In the genomic region with DNA sequence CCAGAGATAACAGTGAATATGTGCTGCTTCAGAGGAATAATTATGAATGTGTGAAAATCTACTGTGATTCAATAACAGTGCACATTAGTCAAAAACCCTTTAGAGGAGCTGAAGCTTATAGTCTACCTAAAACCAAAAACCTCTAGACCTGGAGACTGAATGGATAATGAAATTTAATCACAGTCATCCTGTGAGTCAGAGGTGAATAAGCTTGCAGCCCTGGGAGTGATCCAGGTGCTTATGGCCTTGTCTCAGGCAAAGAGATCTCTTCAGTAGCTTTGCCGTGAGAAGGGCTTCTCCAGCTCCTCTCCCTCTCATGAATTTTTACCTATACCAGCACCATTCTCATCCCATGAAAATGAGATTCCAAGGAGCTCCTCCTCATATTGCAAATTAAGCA, we compare ENCODE assay signal across 16 cellular contexts.
DNase-seq lines count a peak whose midpoint lies in the region; ATAC-seq and TF ChIP-seq lines count a peak whose summit lies in the region.
"Had no signal": no experiment of that assay in that cellular context is flagged by ENCODE, and none has a peak within 500 bp of the region (broad histone marks: within the 10 kb centered on the region; RNA-seq: fewer than 3 reads in every experiment).

No MANE protein-coding gene starts in this region.

- H3K9me3 ChIP-seq in RWPE2 (ENCODE audit: severe bottlenecking) (no peaks in the 10 kb centered on the region), right atrium auricular region (no peaks in the 10 kb centered on the region)
- H3K9me3 ChIP-seq: mucosa of descending colon had no signal

- H3K4me3 ChIP-seq in RWPE2 (ENCODE audit: severe bottlenecking) (no peak overlapping the region), fibroblast of pulmonary artery (replicated peaks; ENCODE audit: low read depth, low read length) (no peak overlapping the region), right atrium auricular region (no peak overlapping the region)
- H3K4me3 ChIP-seq: mucosa of descending colon had no signal

- peak overlapping the region; percentile 56 for H3K27ac ChIP-seq in RWPE2 (ENCODE audit: poor library complexity, severe bottlenecking)
- no peak overlapping the region for H3K27ac ChIP-seq in right atrium auricular region

- no peaks in the 10 kb centered on the region for H3K27me3 ChIP-seq in RWPE2 (ENCODE audit: insufficient read depth, poor library complexity, severe bottlenecking)
- H3K27me3 ChIP-seq in right atrium auricular region = no peaks in the 10 kb centered on the region

- TF ChIP-seq CTCF in RWPE2 (IDR thresholded peaks at IDR 0.05; ENCODE audit: poor library complexity, severe bottlenecking) = no peak
- no peak for TF ChIP-seq CTCF in fibroblast of pulmonary artery (IDR thresholded peaks at IDR 0.05; ENCODE audit: low read length, missing control alignments)
- TF ChIP-seq CTCF in right atrium auricular region (IDR thresholded peaks at IDR 0.05) = no peak

- peak; percentile 97 for ATAC-seq in RWPE2 (ENCODE audit: low read depth)
- no peak for ATAC-seq in HG03280 (IDR thresholded peaks at IDR 0.05; ENCODE audit: unreplicated experiment)
- no peak for ATAC-seq in GM18502 (IDR thresholded peaks at IDR 0.05; ENCODE audit: poor library complexity, unreplicated experiment)
- ATAC-seq in GM18505 (IDR thresholded peaks at IDR 0.05; ENCODE audit: unreplicated experiment) = no peak
- ATAC-seq: mucosa of descending colon had no signal

- 0 out of 2 replicates have a peak, but pooled peaks have one; percentile 13 for TF ChIP-seq EP300 in Ishikawa (IDR thresholded peaks at IDR 0.05; ENCODE audit: borderline replicate concordance)

- no peak for TF ChIP-seq POLR2A in GM18505 (IDR thresholded peaks at IDR 0.05; ENCODE audit: borderline replicate concordance, extremely low read depth, insufficient read depth, insufficient read length)

- H3K36me3 ChIP-seq in RWPE2 (ENCODE audit: low read depth) = no peaks in the 10 kb centered on the region
- no peaks in the 10 kb centered on the region for H3K36me3 ChIP-seq in right atrium auricular region

- DNase-seq in AG08396 (ENCODE audit: low spot score) = peak; percentile 15
- no peak for DNase-seq in RWPE2 (ENCODE audit: low spot score)
- peak; percentile 46 for DNase-seq in fibroblast of pulmonary artery (ENCODE audit: low read depth)
- no peak for DNase-seq in right atrium auricular region (ENCODE audit: low spot score)
- DNase-seq: activated CD8-positive, alpha-beta memory T cell treated with anti-CD3 and anti-CD28 coated beads for 24 hours; activated naive CD4-positive, alpha-beta T cell; AML-193; H7; mucosa of descending colon; NCI-H526 treated with DMSO at 0.1 percent for 48 hours; SHP77; stimulated activated CD4-positive, alpha-beta T cell treated with anti-CD3 and anti-CD28 coated beads, Interleukin-2, amount 100 ng/mL, for 24 hours had no signal

- H3K4me1 ChIP-seq in RWPE2 (ENCODE audit: insufficient read depth, poor library complexity, severe bottlenecking) (peaks cover 8% of the 10 kb centered on the region), right atrium auricular region (no peaks in the 10 kb centered on the region)

- no peak for TF ChIP-seq RAD21 in Ishikawa (IDR thresholded peaks at IDR 0.05; ENCODE audit: low read depth)

TF ChIP-seq in Ishikawa, 13 proteins besides CTCF, POLR2A, EP300 and RAD21:
- TF ChIP-seq CREB1 (IDR thresholded peaks at IDR 0.05; ENCODE audit: low read depth) = no peak
- TF ChIP-seq TCF12 (IDR thresholded peaks at IDR 0.05; ENCODE audit: low read depth) = no peak
- TF ChIP-seq, protein P1, sequence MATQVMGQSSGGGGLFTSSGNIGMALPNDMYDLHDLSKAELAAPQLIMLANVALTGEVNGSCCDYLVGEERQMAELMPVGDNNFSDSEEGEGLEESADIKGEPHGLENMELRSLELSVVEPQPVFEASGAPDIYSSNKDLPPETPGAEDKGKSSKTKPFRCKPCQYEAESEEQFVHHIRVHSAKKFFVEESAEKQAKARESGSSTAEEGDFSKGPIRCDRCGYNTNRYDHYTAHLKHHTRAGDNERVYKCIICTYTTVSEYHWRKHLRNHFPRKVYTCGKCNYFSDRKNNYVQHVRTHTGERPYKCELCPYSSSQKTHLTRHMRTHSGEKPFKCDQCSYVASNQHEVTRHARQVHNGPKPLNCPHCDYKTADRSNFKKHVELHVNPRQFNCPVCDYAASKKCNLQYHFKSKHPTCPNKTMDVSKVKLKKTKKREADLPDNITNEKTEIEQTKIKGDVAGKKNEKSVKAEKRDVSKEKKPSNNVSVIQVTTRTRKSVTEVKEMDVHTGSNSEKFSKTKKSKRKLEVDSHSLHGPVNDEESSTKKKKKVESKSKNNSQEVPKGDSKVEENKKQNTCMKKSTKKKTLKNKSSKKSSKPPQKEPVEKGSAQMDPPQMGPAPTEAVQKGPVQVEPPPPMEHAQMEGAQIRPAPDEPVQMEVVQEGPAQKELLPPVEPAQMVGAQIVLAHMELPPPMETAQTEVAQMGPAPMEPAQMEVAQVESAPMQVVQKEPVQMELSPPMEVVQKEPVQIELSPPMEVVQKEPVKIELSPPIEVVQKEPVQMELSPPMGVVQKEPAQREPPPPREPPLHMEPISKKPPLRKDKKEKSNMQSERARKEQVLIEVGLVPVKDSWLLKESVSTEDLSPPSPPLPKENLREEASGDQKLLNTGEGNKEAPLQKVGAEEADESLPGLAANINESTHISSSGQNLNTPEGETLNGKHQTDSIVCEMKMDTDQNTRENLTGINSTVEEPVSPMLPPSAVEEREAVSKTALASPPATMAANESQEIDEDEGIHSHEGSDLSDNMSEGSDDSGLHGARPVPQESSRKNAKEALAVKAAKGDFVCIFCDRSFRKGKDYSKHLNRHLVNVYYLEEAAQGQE (IDR thresholded peaks at IDR 0.05; ENCODE audit: low read depth) = no peak
- no peak for TF ChIP-seq USF1 (IDR thresholded peaks at IDR 0.05)
- no peak for TF ChIP-seq NFIC (IDR thresholded peaks at IDR 0.05)
- no peak for TF ChIP-seq EGR1 (IDR thresholded peaks at IDR 0.05)
- no peak for TF ChIP-seq FOXM1 (IDR thresholded peaks at IDR 0.05; ENCODE audit: borderline replicate concordance, low read depth)
- no peak for TF ChIP-seq TEAD4 (IDR thresholded peaks at IDR 0.05)
- TF ChIP-seq ZBTB7A (IDR thresholded peaks at IDR 0.05; ENCODE audit: low read depth) = no peak
- no peak for TF ChIP-seq YY1 (IDR thresholded peaks at IDR 0.05; ENCODE audit: low read depth)
- no peak for TF ChIP-seq CEBPB (IDR thresholded peaks at IDR 0.05)
- TF ChIP-seq MAX (IDR thresholded peaks at IDR 0.05) = no peak
- no peak for TF ChIP-seq TAF1 (IDR thresholded peaks at IDR 0.05; ENCODE audit: low read depth)

Comparison
In these comparisons a context has a peak if more than half of its experiments do, and no peak if none do; other contexts are left out.
1. DNase-seq: peak in AG08396 (single experiment) and fibroblast of pulmonary artery (single experiment); none in RWPE2 (single experiment) and right atrium auricular region (single experiment).